In genomic region chr4:146190393-146190910, GRCh38 we compare ENCODE assay signal across 26 cellular contexts. TPM values are rescaled to one million over a fixed set of nuclear protein-coding genes. Genes with fewer than 3 reads are reported as not detected.
"Had no signal": no experiment of that assay in that cellular context is flagged by ENCODE, and none has a peak within 500 bp of the region (broad histone marks: within the 10 kb centered on the region; RNA-seq: fewer than 3 reads in every experiment).

No MANE protein-coding gene starts in this region.

- H3K27me3 ChIP-seq: adrenal gland, brain microvascular endothelial cell, dorsolateral prefrontal cortex, foreskin keratinocyte, suprapubic skin had no signal

- H3K9me3 Mint-ChIP-seq: activated naive CD4-positive, alpha-beta T cell treated with anti-CD3 and anti-CD28 coated beads, Interleukin-2, amount 50 U/mL, for 24 hours; mesothelial cell of epicardium; natural killer cell treated with Interleukin-12 subunit alpha and Interleukin-12 subunit beta and Interleukin-15 and Interleukin-18, amount 100 ng/mL, for 72 hours; stimulated activated naive CD8-positive, alpha-beta T cell treated with anti-CD3 and anti-CD28 coated beads, Interleukin-15, Interleukin-2, amounts not matched to agents 100 ng/mL and 50 ng/mL, for 24 hours; T-helper 1 cell treated with Interleukin-12 subunit alpha and Interleukin-12 subunit beta and Interleukin-4 antibody, amounts not matched to agents 30 μg/mL and 1 μg/mL, for 36 hours had no signal

- H3K4me3 Mint-ChIP-seq: activated naive CD4-positive, alpha-beta T cell treated with anti-CD3 and anti-CD28 coated beads, Interleukin-2, amount 50 U/mL, for 24 hours; mesothelial cell of epicardium; natural killer cell treated with Interleukin-12 subunit alpha and Interleukin-12 subunit beta and Interleukin-15 and Interleukin-18, amount 100 ng/mL, for 72 hours; stimulated activated naive CD8-positive, alpha-beta T cell treated with anti-CD3 and anti-CD28 coated beads, Interleukin-15, Interleukin-2, amounts not matched to agents 100 ng/mL and 50 ng/mL, for 24 hours; T-helper 1 cell treated with Interleukin-12 subunit alpha and Interleukin-12 subunit beta and Interleukin-4 antibody, amounts not matched to agents 30 μg/mL and 1 μg/mL, for 36 hours had no signal

- H3K27ac Mint-ChIP-seq: activated naive CD4-positive, alpha-beta T cell treated with anti-CD3 and anti-CD28 coated beads, Interleukin-2, amount 50 U/mL, for 24 hours; mesothelial cell of epicardium; natural killer cell treated with Interleukin-12 subunit alpha and Interleukin-12 subunit beta and Interleukin-15 and Interleukin-18, amount 100 ng/mL, for 72 hours; stimulated activated naive CD8-positive, alpha-beta T cell treated with anti-CD3 and anti-CD28 coated beads, Interleukin-15, Interleukin-2, amounts not matched to agents 100 ng/mL and 50 ng/mL, for 24 hours; T-helper 1 cell treated with Interleukin-12 subunit alpha and Interleukin-12 subunit beta and Interleukin-4 antibody, amounts not matched to agents 30 μg/mL and 1 μg/mL, for 36 hours had no signal

- DNase-seq: activated CD4-positive, alpha-beta T cell treated with anti-CD3 and anti-CD28 coated beads, Interleukin-2, amount 50 U/mL, for 1 hour; activated CD4-positive, CD25-positive, alpha-beta regulatory T cell treated with anti-CD3 and anti-CD28 coated beads, Interleukin-2, amount 50 U/mL, for 72 hours; activated CD8-positive, alpha-beta memory T cell treated with anti-CD3 and anti-CD28 coated beads, Interleukin-2, amount 50 U/mL, for 4 hours; activated effector memory CD4-positive, alpha-beta T cell treated with anti-CD3 and anti-CD28 coated beads, Interleukin-2, amount 50 U/mL, for 16 hours; activated T-cell treated with anti-CD3 and anti-CD28 coated beads, Interleukin-2, amount 50 U/mL, for 48 hours; adrenal gland; brain microvascular endothelial cell; central memory CD4-positive, alpha-beta T cell; dorsolateral prefrontal cortex; foreskin keratinocyte; glutamatergic neuron; hypothalamus; islet precursor cell; left colon; nucleus accumbens; posterior cingulate gyrus; trophoblast cell had no signal

- H3K27me3 Mint-ChIP-seq: activated naive CD4-positive, alpha-beta T cell treated with anti-CD3 and anti-CD28 coated beads, Interleukin-2, amount 50 U/mL, for 24 hours; natural killer cell treated with Interleukin-12 subunit alpha and Interleukin-12 subunit beta and Interleukin-15 and Interleukin-18, amount 100 ng/mL, for 72 hours; stimulated activated naive CD8-positive, alpha-beta T cell treated with anti-CD3 and anti-CD28 coated beads, Interleukin-15, Interleukin-2, amounts not matched to agents 100 ng/mL and 50 ng/mL, for 24 hours had no signal

- H3K4me3 ChIP-seq: adrenal gland, dorsolateral prefrontal cortex, suprapubic skin had no signal

- H3K9me3 ChIP-seq: adrenal gland, suprapubic skin had no signal

- ATAC-seq: foreskin keratinocyte; left colon; natural killer cell treated with Interleukin-12 subunit alpha and Interleukin-12 subunit beta and Interleukin-15 and Interleukin-18, amount 100 ng/mL, for 72 hours had no signal

- H3K4me1 ChIP-seq: adrenal gland, foreskin keratinocyte had no signal

- H3K27ac ChIP-seq: adrenal gland, brain microvascular endothelial cell, epithelial cell of prostate, foreskin keratinocyte had no signal

RNA-seq across cellular contexts. Expression of gene REELD1, which starts 23.9 kb away (rescaled TPM):
- total RNA-seq: foreskin keratinocyte, left colon, lung microvascular endothelial cell, skeletal muscle tissue had no signal
